ENCODE assay signal across 8 cellular contexts in the genomic region with DNA sequence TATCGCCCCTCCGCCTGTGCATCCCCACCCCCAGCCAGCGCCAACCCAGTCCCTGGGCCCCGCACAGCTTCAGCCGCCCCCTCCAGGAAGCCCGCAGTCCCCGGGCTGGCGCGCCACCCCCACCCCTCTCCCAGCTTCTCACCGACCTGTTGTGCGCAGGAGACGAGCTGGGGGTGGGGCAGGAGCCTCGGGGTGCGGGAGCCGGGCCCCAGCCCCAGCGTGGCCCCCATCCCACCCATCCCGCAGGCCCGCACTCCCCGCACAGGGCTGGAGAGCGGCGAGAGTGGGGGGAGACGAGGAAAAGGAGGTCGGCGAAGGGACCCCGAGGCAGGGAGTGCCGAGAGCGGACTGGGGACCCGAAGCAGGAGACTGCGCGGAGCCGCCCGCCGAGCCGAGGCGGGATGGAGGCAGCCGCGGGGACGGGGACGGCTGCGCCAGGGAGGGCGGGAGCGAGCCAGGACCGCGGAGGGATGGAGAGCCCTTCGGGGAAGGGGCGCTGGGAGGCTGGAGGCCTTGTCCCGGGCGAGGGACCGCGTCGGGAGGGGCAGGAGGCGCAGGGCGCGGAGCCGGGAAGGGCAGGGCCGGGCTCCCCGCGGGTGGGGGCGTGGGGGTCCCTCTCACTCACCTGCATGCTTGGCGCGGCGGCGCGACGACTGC. TPM values are rescaled to one million over a fixed set of nuclear protein-coding genes. Genes with fewer than 3 reads are reported as not detected.
DNase-seq lines count a peak whose midpoint lies in the region; ATAC-seq and TF ChIP-seq lines count a peak whose summit lies in the region.

No MANE protein-coding gene starts in this region.

- H3K27ac ChIP-seq in GM23248 (no peak overlapping the region), neural progenitor cell (no peak overlapping the region)

- in situ Hi-C loops in GM23248 (cut with MboI) = no loop called here

- H3F3A ChIP-seq in GM23248 (ENCODE audit: insufficient read depth) = no peaks in the 10 kb centered on the region
- peaks cover 49% of the 10 kb centered on the region for H3F3A ChIP-seq in neural progenitor cell (ENCODE audit: low read depth)

- no peak for TF ChIP-seq CTCF in WI38 (IDR thresholded peaks at IDR 0.05; ENCODE audit: low read depth, low read length)
- no peak for TF ChIP-seq CTCF in epithelial cell of esophagus (IDR thresholded peaks at IDR 0.05; ENCODE audit: insufficient read depth, low read depth, low read length, missing control alignments)
- TF ChIP-seq CTCF in neural progenitor cell (IDR thresholded peaks at IDR 0.05) = no peak

- peaks cover 25% of the 10 kb centered on the region for H3K27me3 Mint-ChIP-seq in neural progenitor cell (ENCODE audit: insufficient read depth, low read depth)

- H3K27ac Mint-ChIP-seq in neural progenitor cell = peak overlapping the region; percentile 91

- H2AFZ ChIP-seq in GM23248 (peak overlapping the region; percentile 74), neural progenitor cell (replicated peaks) (peak overlapping the region; percentile 93)

- H3K4me3 ChIP-seq in GM23248 (peak overlapping the region; percentile 69), WI38 (ENCODE audit: low read depth, low read length) (peak overlapping the region; percentile 63), epithelial cell of esophagus (ENCODE audit: low read length) (peak overlapping the region; percentile 28), neural progenitor cell (peak overlapping the region; percentile 96)

- H4K20me1 ChIP-seq in GM23248 (ENCODE audit: insufficient read depth) (no peaks in the 10 kb centered on the region), neural progenitor cell (ENCODE audit: low read depth) (no peaks in the 10 kb centered on the region)

- H3K9me2 ChIP-seq in GM23248 (ENCODE audit: insufficient read depth) = no peaks in the 10 kb centered on the region

- H3K9me3 ChIP-seq in GM23248 (ENCODE audit: low read depth) = no peaks in the 10 kb centered on the region
- no peaks in the 10 kb centered on the region for H3K9me3 ChIP-seq in neural progenitor cell (ENCODE audit: low read depth)

- H3K9ac ChIP-seq in GM23248 (peak overlapping the region; percentile 35; the same call in 1 of the 2 replicates), neural progenitor cell (peak overlapping the region; percentile 50)

- peak overlapping the region; percentile 88 for H3K4me3 Mint-ChIP-seq in neural progenitor cell

- peaks cover 8% of the 10 kb centered on the region for H3K36me3 Mint-ChIP-seq in neural progenitor cell

- DNase-seq in GM23248 = peak; percentile 34
- no peak for DNase-seq in epithelial cell of esophagus (ENCODE audit: low read depth)
- peak; percentile 74 for DNase-seq in neural progenitor cell (ENCODE audit: low spot score)
- DNase-seq in AML-193 (lab: John Stamatoyannopoulos, UW) = no peak
- DNase-seq in CD1c-positive myeloid dendritic cell (ENCODE audit: extremely low spot score) = no peak
- no peak for DNase-seq in middle frontal gyrus (ENCODE audit: extremely low spot score, low spot score)

- peaks cover 2% of the 10 kb centered on the region for H3K9me3 Mint-ChIP-seq in neural progenitor cell

- H3K4me2 ChIP-seq in GM23248 (ENCODE audit: unreplicated experiment) = peak overlapping the region; percentile 78
- peak overlapping the region; percentile 91 for H3K4me2 ChIP-seq in neural progenitor cell

- peaks cover 27% of the 10 kb centered on the region for H3K27me3 ChIP-seq in GM23248 (replicated peaks; ENCODE audit: insufficient read depth)
- peaks cover 17% of the 10 kb centered on the region for H3K27me3 ChIP-seq in neural progenitor cell

- H3K36me3 ChIP-seq in GM23248 (ENCODE audit: low read depth) (no peaks in the 10 kb centered on the region), neural progenitor cell (no peaks in the 10 kb centered on the region)

- 0 to 1% methylated on average over 2 to 65 of the region's 65 CpGs for WGBS in GM23248 (ENCODE audit: low coverage in 1 of 2, low lambda C conversion rate in 2 of 2, missing lambda C conversion rate in 2 of 2), 2 experiments

- no peak for ATAC-seq in GM19452 (IDR thresholded peaks at IDR 0.05; ENCODE audit: unreplicated experiment)

- H3K4me1 ChIP-seq in GM23248 (ENCODE audit: insufficient read depth) (no peaks in the 10 kb centered on the region), neural progenitor cell (peaks cover 20% of the 10 kb centered on the region)

- peaks cover 32% of the 10 kb centered on the region for H3K4me1 Mint-ChIP-seq in neural progenitor cell

- H3K79me2 ChIP-seq in GM23248 (ENCODE audit: insufficient read depth) = no peaks in the 10 kb centered on the region
- H3K79me2 ChIP-seq in neural progenitor cell (ENCODE audit: low read depth) = peaks cover 19% of the 10 kb centered on the region

RNA-seq across cellular contexts. Expression of gene PIANP, which starts 0.5 kb away (rescaled TPM):
- total RNA-seq in GM23248 (2014; rRNA removed; shearing (Covaris generic)) = 0.11 TPM in 1 of 2 replicates, not detected in the other
- 0.60 and 0.75 TPM in 2 replicates for polyA plus RNA-seq in GM23248 (2016; fragmentation: Nextera tagmentation; extraction: Ambion mirVana)
- 0.32 and 1.7 TPM in 2 replicates for total RNA-seq in neural progenitor cell (ENCODE audit: low replicate concordance)

RNA-seq across cellular contexts. Expression of gene ZNF384, which starts 10.9 kb away (rescaled TPM):
- 17.3 and 26.2 TPM in 2 replicates for total RNA-seq in GM23248 (2014; rRNA removed; shearing (Covaris generic))
- polyA plus RNA-seq in GM23248 (2016; fragmentation: Nextera tagmentation; extraction: Ambion mirVana) = 23.6 and 26.0 TPM in 2 replicates
- total RNA-seq in neural progenitor cell (ENCODE audit: low replicate concordance) = 38.0 and 52.0 TPM in 2 replicates

RNA-seq across cellular contexts. Expression of gene COPS7A, which starts 23.7 kb away (rescaled TPM):
- 94.5 and 123 TPM in 2 replicates for total RNA-seq in GM23248 (2014; rRNA removed; shearing (Covaris generic))
- polyA plus RNA-seq in GM23248 (2016; fragmentation: Nextera tagmentation; extraction: Ambion mirVana) = 133 and 135 TPM in 2 replicates
- 24.5 and 41.8 TPM in 2 replicates for total RNA-seq in neural progenitor cell (ENCODE audit: low replicate concordance)

RNA-seq across cellular contexts. Expression of gene ING4, which starts 37.2 kb away (rescaled TPM):
- 31.7 and 39.1 TPM in 2 replicates for total RNA-seq in GM23248 (2014; rRNA removed; shearing (Covaris generic))
- polyA plus RNA-seq in GM23248 (2016; fragmentation: Nextera tagmentation; extraction: Ambion mirVana) = 43.5 and 46.0 TPM in 2 replicates
- 101 and 135 TPM in 2 replicates for total RNA-seq in neural progenitor cell (ENCODE audit: low replicate concordance)

RNA-seq across cellular contexts. Expression of gene MLF2, which starts 52.8 kb away (rescaled TPM):
- total RNA-seq in GM23248 (2014; rRNA removed; shearing (Covaris generic)) = 252 and 313 TPM in 2 replicates
- polyA plus RNA-seq in GM23248 (2016; fragmentation: Nextera tagmentation; extraction: Ambion mirVana) = 386 and 389 TPM in 2 replicates
- total RNA-seq in neural progenitor cell (ENCODE audit: low replicate concordance) = 120 and 164 TPM in 2 replicates

Comparison
In these comparisons a context has a peak if more than half of its experiments do, and no peak if none do; other contexts are left out.
1. DNase-seq: peak in GM23248 (single experiment) and neural progenitor cell (single experiment); none in epithelial cell of esophagus (single experiment), AML-193 (0 of 2), CD1c-positive myeloid dendritic cell (single experiment) and middle frontal gyrus (single experiment).
2. H3K4me3 ChIP-seq: peak in every context shown above with its lines; median percentile 96 in neural progenitor cell; 69 in GM23248; 63 in WI38; 28 in epithelial cell of esophagus.